1 cellular context compared by ENCODE assay signal in the genomic region with DNA sequence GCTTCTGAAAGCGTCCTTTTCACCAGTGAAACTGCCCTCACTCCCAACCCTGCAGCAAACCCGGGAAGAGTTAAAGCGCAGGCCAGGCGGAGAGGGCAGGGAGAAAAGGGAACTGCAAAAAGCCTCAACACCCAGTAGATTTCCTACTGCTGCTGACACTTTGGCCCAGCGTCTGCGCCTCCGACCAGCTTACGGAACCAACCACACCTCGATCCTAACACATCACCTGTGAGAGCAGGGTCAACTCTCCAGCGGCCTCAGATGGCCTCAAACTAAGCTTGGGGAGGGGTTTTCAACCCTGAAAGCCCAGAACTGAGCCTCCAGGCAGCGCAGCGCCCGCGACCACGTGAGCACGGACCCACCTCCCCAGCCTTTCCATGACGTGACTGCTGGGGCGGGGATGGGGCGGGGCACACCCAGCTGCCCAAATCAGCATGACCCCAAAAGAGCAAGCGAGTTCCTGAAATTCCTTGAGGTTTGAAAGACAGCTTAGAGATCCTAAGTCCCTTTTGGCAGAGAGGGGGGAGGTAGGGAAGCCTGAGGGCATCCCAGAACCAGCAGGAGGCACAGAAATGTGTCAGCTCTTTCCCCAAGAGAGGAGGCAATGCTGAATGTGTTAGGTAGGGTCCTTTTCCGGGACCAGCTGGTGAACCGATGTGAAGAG.
A peak's percentile ranks its signal among the peaks of the same experiment; 100 is the strongest.
TF ChIP-seq lines count a peak whose summit lies in the region.

No MANE protein-coding gene starts in this region.

TF ChIP-seq in K562, 482 proteins besides CTCF, POLR2A, EP300 and RAD21 (continued from another document):
- TF ChIP-seq, protein P1, sequence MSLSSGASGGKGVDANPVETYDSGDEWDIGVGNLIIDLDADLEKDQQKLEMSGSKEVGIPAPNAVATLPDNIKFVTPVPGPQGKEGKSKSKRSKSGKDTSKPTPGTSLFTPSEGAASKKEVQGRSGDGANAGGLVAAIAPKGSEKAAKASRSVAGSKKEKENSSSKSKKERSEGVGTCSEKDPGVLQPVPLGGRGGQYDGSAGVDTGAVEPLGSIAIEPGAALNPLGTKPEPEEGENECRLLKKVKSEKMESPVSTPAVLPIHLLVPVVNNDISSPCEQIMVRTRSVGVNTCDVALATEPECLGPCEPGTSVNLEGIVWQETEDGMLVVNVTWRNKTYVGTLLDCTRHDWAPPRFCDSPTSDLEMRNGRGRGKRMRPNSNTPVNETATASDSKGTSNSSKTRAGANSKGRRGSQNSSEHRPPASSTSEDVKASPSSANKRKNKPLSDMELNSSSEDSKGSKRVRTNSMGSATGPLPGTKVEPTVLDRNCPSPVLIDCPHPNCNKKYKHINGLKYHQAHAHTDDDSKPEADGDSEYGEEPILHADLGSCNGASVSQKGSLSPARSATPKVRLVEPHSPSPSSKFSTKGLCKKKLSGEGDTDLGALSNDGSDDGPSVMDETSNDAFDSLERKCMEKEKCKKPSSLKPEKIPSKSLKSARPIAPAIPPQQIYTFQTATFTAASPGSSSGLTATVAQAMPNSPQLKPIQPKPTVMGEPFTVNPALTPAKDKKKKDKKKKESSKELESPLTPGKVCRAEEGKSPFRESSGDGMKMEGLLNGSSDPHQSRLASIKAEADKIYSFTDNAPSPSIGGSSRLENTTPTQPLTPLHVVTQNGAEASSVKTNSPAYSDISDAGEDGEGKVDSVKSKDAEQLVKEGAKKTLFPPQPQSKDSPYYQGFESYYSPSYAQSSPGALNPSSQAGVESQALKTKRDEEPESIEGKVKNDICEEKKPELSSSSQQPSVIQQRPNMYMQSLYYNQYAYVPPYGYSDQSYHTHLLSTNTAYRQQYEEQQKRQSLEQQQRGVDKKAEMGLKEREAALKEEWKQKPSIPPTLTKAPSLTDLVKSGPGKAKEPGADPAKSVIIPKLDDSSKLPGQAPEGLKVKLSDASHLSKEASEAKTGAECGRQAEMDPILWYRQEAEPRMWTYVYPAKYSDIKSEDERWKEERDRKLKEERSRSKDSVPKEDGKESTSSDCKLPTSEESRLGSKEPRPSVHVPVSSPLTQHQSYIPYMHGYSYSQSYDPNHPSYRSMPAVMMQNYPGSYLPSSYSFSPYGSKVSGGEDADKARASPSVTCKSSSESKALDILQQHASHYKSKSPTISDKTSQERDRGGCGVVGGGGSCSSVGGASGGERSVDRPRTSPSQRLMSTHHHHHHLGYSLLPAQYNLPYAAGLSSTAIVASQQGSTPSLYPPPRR (CRISPR knock-in tag; IDR thresholded peaks at IDR 0.05; ENCODE audit: borderline replicate concordance), result no peak
- TF ChIP-seq ZC3H8 (IDR thresholded peaks at IDR 0.05), result no peak
- no peak for TF ChIP-seq ZNF175 (CRISPR knock-in tag; IDR thresholded peaks at IDR 0.05; ENCODE audit: low read depth)
- TF ChIP-seq WHSC1 (IDR thresholded peaks at IDR 0.05; ENCODE audit: low read length), result no peak
- TF ChIP-seq, protein P2, sequence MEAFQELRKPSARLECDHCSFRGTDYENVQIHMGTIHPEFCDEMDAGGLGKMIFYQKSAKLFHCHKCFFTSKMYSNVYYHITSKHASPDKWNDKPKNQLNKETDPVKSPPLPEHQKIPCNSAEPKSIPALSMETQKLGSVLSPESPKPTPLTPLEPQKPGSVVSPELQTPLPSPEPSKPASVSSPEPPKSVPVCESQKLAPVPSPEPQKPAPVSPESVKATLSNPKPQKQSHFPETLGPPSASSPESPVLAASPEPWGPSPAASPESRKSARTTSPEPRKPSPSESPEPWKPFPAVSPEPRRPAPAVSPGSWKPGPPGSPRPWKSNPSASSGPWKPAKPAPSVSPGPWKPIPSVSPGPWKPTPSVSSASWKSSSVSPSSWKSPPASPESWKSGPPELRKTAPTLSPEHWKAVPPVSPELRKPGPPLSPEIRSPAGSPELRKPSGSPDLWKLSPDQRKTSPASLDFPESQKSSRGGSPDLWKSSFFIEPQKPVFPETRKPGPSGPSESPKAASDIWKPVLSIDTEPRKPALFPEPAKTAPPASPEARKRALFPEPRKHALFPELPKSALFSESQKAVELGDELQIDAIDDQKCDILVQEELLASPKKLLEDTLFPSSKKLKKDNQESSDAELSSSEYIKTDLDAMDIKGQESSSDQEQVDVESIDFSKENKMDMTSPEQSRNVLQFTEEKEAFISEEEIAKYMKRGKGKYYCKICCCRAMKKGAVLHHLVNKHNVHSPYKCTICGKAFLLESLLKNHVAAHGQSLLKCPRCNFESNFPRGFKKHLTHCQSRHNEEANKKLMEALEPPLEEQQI (IDR thresholded peaks at IDR 0.05), result no peak
- no peak for TF ChIP-seq NCOA1 (IDR thresholded peaks at IDR 0.05; ENCODE audit: low read depth)
- TF ChIP-seq TCF7L2 (IDR thresholded peaks at IDR 0.05; ENCODE audit: low read depth, low read length), result no peak
- TF ChIP-seq SETDB1 (IDR thresholded peaks at IDR 0.05; ENCODE audit: low read length), result no peak
- TF ChIP-seq, protein P3, sequence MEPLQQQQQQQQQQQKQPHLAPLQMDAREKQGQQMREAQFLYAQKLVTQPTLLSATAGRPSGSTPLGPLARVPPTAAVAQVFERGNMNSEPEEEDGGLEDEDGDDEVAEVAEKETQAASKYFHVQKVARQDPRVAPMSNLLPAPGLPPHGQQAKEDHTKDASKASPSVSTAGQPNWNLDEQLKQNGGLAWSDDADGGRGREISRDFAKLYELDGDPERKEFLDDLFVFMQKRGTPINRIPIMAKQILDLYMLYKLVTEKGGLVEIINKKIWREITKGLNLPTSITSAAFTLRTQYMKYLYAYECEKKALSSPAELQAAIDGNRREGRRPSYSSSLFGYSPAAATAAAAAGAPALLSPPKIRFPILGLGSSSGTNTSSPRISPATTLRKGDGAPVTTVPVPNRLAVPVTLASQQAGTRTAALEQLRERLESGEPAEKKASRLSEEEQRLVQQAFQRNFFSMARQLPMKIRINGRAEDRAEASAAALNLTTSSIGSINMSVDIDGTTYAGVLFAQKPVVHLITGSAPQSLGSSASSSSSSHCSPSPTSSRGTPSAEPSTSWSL (CRISPR knock-in tag; IDR thresholded peaks at IDR 0.05; ENCODE audit: borderline replicate concordance), result no peak
- TF ChIP-seq ZNF324 (CRISPR knock-in tag; IDR thresholded peaks at IDR 0.05), result no peak
- TF ChIP-seq, protein P4, sequence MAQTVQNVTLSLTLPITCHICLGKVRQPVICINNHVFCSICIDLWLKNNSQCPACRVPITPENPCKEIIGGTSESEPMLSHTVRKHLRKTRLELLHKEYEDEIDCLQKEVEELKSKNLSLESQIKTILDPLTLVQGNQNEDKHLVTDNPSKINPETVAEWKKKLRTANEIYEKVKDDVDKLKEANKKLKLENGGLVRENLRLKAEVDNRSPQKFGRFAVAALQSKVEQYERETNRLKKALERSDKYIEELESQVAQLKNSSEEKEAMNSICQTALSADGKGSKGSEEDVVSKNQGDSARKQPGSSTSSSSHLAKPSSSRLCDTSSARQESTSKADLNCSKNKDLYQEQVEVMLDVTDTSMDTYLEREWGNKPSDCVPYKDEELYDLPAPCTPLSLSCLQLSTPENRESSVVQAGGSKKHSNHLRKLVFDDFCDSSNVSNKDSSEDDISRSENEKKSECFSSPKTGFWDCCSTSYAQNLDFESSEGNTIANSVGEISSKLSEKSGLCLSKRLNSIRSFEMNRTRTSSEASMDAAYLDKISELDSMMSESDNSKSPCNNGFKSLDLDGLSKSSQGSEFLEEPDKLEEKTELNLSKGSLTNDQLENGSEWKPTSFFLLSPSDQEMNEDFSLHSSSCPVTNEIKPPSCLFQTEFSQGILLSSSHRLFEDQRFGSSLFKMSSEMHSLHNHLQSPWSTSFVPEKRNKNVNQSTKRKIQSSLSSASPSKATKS (CRISPR knock-in tag; IDR thresholded peaks at IDR 0.05), result no peak
- peak; percentile 31; the same call in 1 of the 2 replicates for TF ChIP-seq BHLHE40 (IDR thresholded peaks at IDR 0.05; ENCODE audit: low read length)
- no peak for TF ChIP-seq NUFIP1 (IDR thresholded peaks at IDR 0.05; ENCODE audit: partially characterized antibody)
- TF ChIP-seq EHMT2 (IDR thresholded peaks at IDR 0.05), result no peak
- TF ChIP-seq, protein P5, sequence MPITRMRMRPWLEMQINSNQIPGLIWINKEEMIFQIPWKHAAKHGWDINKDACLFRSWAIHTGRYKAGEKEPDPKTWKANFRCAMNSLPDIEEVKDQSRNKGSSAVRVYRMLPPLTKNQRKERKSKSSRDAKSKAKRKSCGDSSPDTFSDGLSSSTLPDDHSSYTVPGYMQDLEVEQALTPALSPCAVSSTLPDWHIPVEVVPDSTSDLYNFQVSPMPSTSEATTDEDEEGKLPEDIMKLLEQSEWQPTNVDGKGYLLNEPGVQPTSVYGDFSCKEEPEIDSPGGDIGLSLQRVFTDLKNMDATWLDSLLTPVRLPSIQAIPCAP (CRISPR knock-in tag; IDR thresholded peaks at IDR 0.05; ENCODE audit: borderline replicate concordance), result peak; percentile 47; the same call in 1 of the 2 replicates
- no peak for TF ChIP-seq CHD2 (IDR thresholded peaks at IDR 0.05; ENCODE audit: low read depth, low read length)
- no peak for TF ChIP-seq ZNF436 (CRISPR knock-in tag; IDR thresholded peaks at IDR 0.05)
TF ChIP-seq in K562: peak in this region for 40.
